In genomic region chr9:131423171-131423581, GRCh38 we compare ENCODE assay signal across 8 cellular contexts. TPM values are rescaled to one million over a fixed set of nuclear protein-coding genes. Genes with fewer than 3 reads are reported as not detected.
DNase-seq lines count a peak whose midpoint lies in the region; ATAC-seq and TF ChIP-seq lines count a peak whose summit lies in the region.

No MANE protein-coding gene starts in this region.

- 8 to 16% methylated on average over 12 to 13 of the region's 14 CpGs for WGBS in lower leg skin, 2 donors

- intact Hi-C loops in lower leg skin (cut with DNase I; ENCODE audit: low total_unique reads) = no loop called here
- intact Hi-C loops in posterior vena cava (cut with DNase I) = no loop called here

- peaks cover 22 to 63% of the 10 kb centered on the region in 2 donors for H3K4me1 ChIP-seq in thoracic aorta (ENCODE audit: control insufficient read depth in 1 of 2, low read depth in 2 of 2)

- no peak for TF ChIP-seq CTCF in coronary artery (IDR thresholded peaks at IDR 0.05)
- TF ChIP-seq CTCF in lower leg skin (IDR thresholded peaks at IDR 0.05) = no peak
- no peak for TF ChIP-seq CTCF in thoracic aorta (IDR thresholded peaks at IDR 0.05)

- H3K9me3 ChIP-seq in thoracic aorta = no peaks in the 10 kb centered on the region

- H3K36me3 ChIP-seq in thoracic aorta = no peaks in the 10 kb centered on the region

- ATAC-seq in thoracic aorta (ENCODE audit: insufficient number of reproducible peaks, low FRiP score, low read depth) = peak; percentile 73
- no peak for ATAC-seq in GM19035 (IDR thresholded peaks at IDR 0.05; ENCODE audit: unreplicated experiment)

- H3K27ac ChIP-seq in coronary artery (peak overlapping the region; percentile 47 to 68), thoracic aorta (peak overlapping the region; percentile 67 to 70)

- TF ChIP-seq POLR2A in lower leg skin (IDR thresholded peaks at IDR 0.05) = no peak

- H3K4me3 ChIP-seq in coronary artery (peak overlapping the region; percentile 48), lower leg skin (ENCODE audit: low read depth, poor library complexity, severe bottlenecking) (no peak overlapping the region), thoracic aorta (peak overlapping the region; percentile 36)

- no peaks in the 10 kb centered on the region for H3K27me3 ChIP-seq in thoracic aorta (replicated peaks; ENCODE audit: insufficient read depth)

- DNase-seq in activated CD4-positive, alpha-beta T cell treated with anti-CD3 and anti-CD28 coated beads for 48 hours = peak; percentile 18
- no peak for DNase-seq in activated CD4-positive, alpha-beta T cell treated with anti-CD3 and anti-CD28 coated beads, Interleukin-2, amount 50 U/mL, for 48 hours
- peak; percentile 90 for DNase-seq in NCI-H69 (lab: John Stamatoyannopoulos, UW)
- DNase-seq in coronary artery (ENCODE audit: low spot score) = peak; percentile 79
- DNase-seq in lower leg skin (ENCODE audit: low spot score in 2 of 2) = peak; percentile 60 to 89
- DNase-seq in thoracic aorta (ENCODE audit: low spot score) = no peak
- no peak for DNase-seq in posterior vena cava (ENCODE audit: low spot score)

RNA-seq across cellular contexts. Expression of gene PRRC2B, which starts 29.3 kb away (rescaled TPM):
- 100 to 1,000 TPM; 102 to 168 (median 144) TPM for total RNA-seq in lower leg skin
- total RNA-seq in thoracic aorta = 100 to 1,000 TPM; 162 to 198 TPM
- total RNA-seq in posterior vena cava = 100 to 1,000 TPM; 148 to 151 TPM

Comparison
In these comparisons a context has a peak if more than half of its experiments do, and no peak if none do; other contexts are left out.
1. DNase-seq: peak in activated CD4-positive, alpha-beta T cell treated with anti-CD3 and anti-CD28 coated beads for 48 hours (single experiment), NCI-H69 (single experiment), coronary artery (single experiment) and lower leg skin (2 of 2); none in activated CD4-positive, alpha-beta T cell treated with anti-CD3 and anti-CD28 coated beads, Interleukin-2, amount 50 U/mL, for 48 hours (0 of 2), thoracic aorta (single experiment) and posterior vena cava (single experiment).